8 cellular contexts compared by ENCODE assay signal in the genomic region with DNA sequence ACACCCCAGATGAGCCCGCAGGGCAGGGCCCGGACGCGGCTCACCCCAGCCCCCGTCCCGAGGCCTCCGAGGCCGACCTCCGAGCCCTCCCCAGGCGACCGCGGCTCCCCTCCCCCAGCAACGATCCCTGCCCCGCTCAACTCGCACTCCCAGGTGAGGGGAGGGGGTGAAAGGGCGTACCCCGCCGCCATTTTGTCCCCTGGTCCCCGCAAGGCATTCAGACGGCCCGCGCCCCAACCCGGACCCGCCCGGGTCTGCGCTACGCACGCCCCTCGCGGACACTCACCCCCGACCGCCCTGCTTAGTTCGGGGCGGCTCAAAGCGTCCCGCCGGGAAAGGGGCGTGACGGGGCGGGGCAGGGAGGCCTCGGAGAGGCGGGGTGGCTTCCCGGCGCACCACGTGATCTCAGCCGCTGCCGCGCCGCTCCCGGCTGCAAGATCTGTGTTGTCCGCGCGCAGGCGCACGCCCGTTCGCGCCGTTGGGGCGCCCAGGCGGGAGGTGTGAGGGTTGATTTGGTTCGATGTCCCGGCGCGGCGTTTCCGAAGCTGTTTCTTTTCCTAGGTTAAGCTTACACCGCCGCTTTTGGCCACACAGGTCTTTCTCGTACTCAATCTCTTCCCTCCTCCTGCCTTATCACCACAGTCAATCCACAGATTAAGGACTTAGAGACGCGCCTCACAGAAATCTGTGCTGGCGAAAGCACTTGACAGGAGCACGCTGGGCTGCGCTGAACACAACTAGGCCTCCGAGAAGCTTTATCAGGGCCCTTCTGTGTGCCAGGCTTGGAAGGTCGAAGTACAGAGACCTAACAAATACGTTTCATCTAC. TPM values are rescaled to one million over a fixed set of nuclear protein-coding genes. Genes with fewer than 3 reads are reported as not detected.
A peak's percentile ranks its signal among the peaks of the same experiment; 100 is the strongest.
DNase-seq lines count a peak whose midpoint lies in the region; ATAC-seq, FAIRE-seq and TF ChIP-seq lines count a peak whose summit lies in the region.

A gene with protein sequence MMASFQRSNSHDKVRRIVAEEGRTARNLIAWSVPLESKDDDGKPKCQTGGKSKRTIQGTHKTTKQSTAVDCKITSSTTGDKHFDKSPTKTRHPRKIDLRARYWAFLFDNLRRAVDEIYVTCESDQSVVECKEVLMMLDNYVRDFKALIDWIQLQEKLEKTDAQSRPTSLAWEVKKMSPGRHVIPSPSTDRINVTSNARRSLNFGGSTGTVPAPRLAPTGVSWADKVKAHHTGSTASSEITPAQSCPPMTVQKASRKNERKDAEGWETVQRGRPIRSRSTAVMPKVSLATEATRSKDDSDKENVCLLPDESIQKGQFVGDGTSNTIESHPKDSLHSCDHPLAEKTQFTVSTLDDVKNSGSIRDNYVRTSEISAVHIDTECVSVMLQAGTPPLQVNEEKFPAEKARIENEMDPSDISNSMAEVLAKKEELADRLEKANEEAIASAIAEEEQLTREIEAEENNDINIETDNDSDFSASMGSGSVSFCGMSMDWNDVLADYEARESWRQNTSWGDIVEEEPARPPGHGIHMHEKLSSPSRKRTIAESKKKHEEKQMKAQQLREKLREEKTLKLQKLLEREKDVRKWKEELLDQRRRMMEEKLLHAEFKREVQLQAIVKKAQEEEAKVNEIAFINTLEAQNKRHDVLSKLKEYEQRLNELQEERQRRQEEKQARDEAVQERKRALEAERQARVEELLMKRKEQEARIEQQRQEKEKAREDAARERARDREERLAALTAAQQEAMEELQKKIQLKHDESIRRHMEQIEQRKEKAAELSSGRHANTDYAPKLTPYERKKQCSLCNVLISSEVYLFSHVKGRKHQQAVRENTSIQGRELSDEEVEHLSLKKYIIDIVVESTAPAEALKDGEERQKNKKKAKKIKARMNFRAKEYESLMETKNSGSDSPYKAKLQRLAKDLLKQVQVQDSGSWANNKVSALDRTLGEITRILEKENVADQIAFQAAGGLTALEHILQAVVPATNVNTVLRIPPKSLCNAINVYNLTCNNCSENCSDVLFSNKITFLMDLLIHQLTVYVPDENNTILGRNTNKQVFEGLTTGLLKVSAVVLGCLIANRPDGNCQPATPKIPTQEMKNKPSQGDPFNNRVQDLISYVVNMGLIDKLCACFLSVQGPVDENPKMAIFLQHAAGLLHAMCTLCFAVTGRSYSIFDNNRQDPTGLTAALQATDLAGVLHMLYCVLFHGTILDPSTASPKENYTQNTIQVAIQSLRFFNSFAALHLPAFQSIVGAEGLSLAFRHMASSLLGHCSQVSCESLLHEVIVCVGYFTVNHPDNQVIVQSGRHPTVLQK (N-terminal part only) (minus strand): TSS at position 328 of the 827 bp plus-strand sequence. CDS start 21,523 bp downstream, outside the sequence.

- TF ChIP-seq CTCF in endodermal cell (conservative IDR thresholded peaks at IDR 0.05), result no peak

- 0 to 1% methylated on average over 12 to 77 of the region's 78 CpGs for WGBS in endodermal cell (ENCODE audit: insufficient coverage in 1 of 2, insufficient read length in 1 of 2), 2 experiments
- WGBS in mesodermal cell (ENCODE audit: insufficient coverage in 2 of 2), 2 experiments, result 4% methylated on average over 24 to 42 of the region's 78 CpGs

- H3K27ac Mint-ChIP-seq in endodermal cell, result peak within 1 kb of the TSS; percentile 90

- H3K27me3 Mint-ChIP-seq in endodermal cell (ENCODE audit: insufficient read depth), result peaks cover 65% of the 10 kb centered on the region

- peak within 1 kb of the TSS; percentile 78 for H3K9ac ChIP-seq in NT2/D1 (ENCODE audit: insufficient read length, low read depth)
- H3K9ac ChIP-seq in endodermal cell (ENCODE audit: extremely low read depth, low read length, poor library complexity, severe bottlenecking), result peak within 1 kb of the TSS; percentile 47

- H3K9me3 Mint-ChIP-seq in endodermal cell, result peaks cover 7% of the 10 kb centered on the region

- peak within 1 kb of the TSS; percentile 73 for H3K4me3 Mint-ChIP-seq in endodermal cell

- H3K27ac ChIP-seq in endodermal cell (ENCODE audit: low read depth, low read length), result peak within 1 kb of the TSS; percentile 59
- peak within 1 kb of the TSS; percentile 52 for H3K27ac ChIP-seq in mesodermal cell (ENCODE audit: low read depth, low read length, severe bottlenecking)

- H3K9me3 ChIP-seq in NT2/D1 (ENCODE audit: insufficient read depth, low read length), result peaks cover 8% of the 10 kb centered on the region; the same call in 1 of the 2 replicates
- H3K9me3 ChIP-seq in endodermal cell (ENCODE audit: control insufficient read depth, low read length), result peaks cover 7% of the 10 kb centered on the region
- H3K9me3 ChIP-seq in mesodermal cell (ENCODE audit: control insufficient read depth, low read length), result no peaks in the 10 kb centered on the region

- H3K4me1 ChIP-seq in NT2/D1 (ENCODE audit: insufficient read depth, insufficient read length), result peaks cover 5% of the 10 kb centered on the region
- H3K4me1 ChIP-seq in endodermal cell (ENCODE audit: control insufficient read depth, insufficient read depth, low read length), result peaks cover 7% of the 10 kb centered on the region
- peaks cover 4% of the 10 kb centered on the region for H3K4me1 ChIP-seq in mesodermal cell (ENCODE audit: control insufficient read depth, insufficient read depth, low read length, poor library complexity, severe bottlenecking)

- ATAC-seq in GM21360 (IDR thresholded peaks at IDR 0.05; ENCODE audit: unreplicated experiment), result peak; percentile 83

- H3K36me3 ChIP-seq in NT2/D1 (ENCODE audit: insufficient read depth, insufficient read length, low read length) (no peaks in the 10 kb centered on the region), endodermal cell (ENCODE audit: control insufficient read depth, insufficient read depth, low read length) (no peaks in the 10 kb centered on the region), mesodermal cell (ENCODE audit: control insufficient read depth, insufficient read depth, low read length) (no peaks in the 10 kb centered on the region)

- DNase-seq in COLO829 (ENCODE audit: low spot score) (peak; percentile 74), HTR-8/SVneo (ENCODE audit: insufficient read length, low spot score) (peak; percentile 93), NT2/D1 (ENCODE audit: low read depth, low spot score) (peak; percentile 91), endodermal cell (peak; percentile 97)
- DNase-seq in activated CD8-positive, alpha-beta memory T cell treated with anti-CD3 and anti-CD28 coated beads, Interleukin-2, amount 50 U/mL, for 1 hour (ENCODE audit: extremely low read depth), result peak; percentile 70
- DNase-seq in stimulated activated CD8-positive, alpha-beta memory T cell treated with anti-CD3 and anti-CD28 coated beads, Interleukin-15, amount 100 ng/mL, for 24 hours (ENCODE audit: low read depth), result peak; percentile 79

- no peaks in the 10 kb centered on the region for H3K36me3 Mint-ChIP-seq in endodermal cell (ENCODE audit: low read depth)

- peak within 1 kb of the TSS; percentile 71 for H3K4me3 ChIP-seq in NT2/D1 (ENCODE audit: insufficient read length, low read depth)
- peak within 1 kb of the TSS; percentile 79 for H3K4me3 ChIP-seq in endodermal cell (ENCODE audit: low read length)
- peak within 1 kb of the TSS; percentile 70 for H3K4me3 ChIP-seq in mesodermal cell (ENCODE audit: extremely low read depth, insufficient read depth, low read length, poor library complexity, severe bottlenecking)

- H3K4me1 Mint-ChIP-seq in endodermal cell, result peaks cover 20% of the 10 kb centered on the region

- H3K27me3 ChIP-seq in NT2/D1 (ENCODE audit: insufficient read depth, insufficient read length) (peaks cover 32% of the 10 kb centered on the region), endodermal cell (ENCODE audit: control insufficient read depth, insufficient read depth, low read length, poor library complexity, severe bottlenecking) (peaks cover 56% of the 10 kb centered on the region)

- peak; percentile 59 for FAIRE-seq in HTR-8/SVneo (lab: Jason Lieb, UNC)

RNA-seq across cellular contexts. Expression of the gene that starts here (rescaled TPM):
- total RNA-seq in endodermal cell, result 10 to 100 TPM in 1 of 2 donors, 1 to 10 TPM in 1; 8.9 to 12.2 TPM
- polyA plus RNA-seq in endodermal cell (2013, experiment 1 of 2), result 18.3 TPM
- 12.6 TPM for polyA plus RNA-seq in endodermal cell (2013, experiment 2 of 2)
- polyA plus RNA-seq in mesodermal cell (2013, experiment 1 of 2), result 11.3 TPM
- polyA plus RNA-seq in mesodermal cell (2013, experiment 2 of 2), result 7.6 TPM

Comparison
In these comparisons a context has a peak if more than half of its experiments do, and no peak if none do; other contexts are left out.
1. Peak in every context shown above with its lines: DNase-seq, ATAC-seq, H3K4me3 ChIP-seq and H3K27ac ChIP-seq.